Comparison of ENCODE assay signal across 8 cellular contexts in genomic region chr3:197749315-197749600, GRCh38. TPM values are rescaled to one million over a fixed set of nuclear protein-coding genes. Genes with fewer than 3 reads are reported as not detected.
DNase-seq lines count a peak whose midpoint lies in the region; ATAC-seq, FAIRE-seq and TF ChIP-seq lines count a peak whose summit lies in the region.

No MANE protein-coding gene starts in this region.

- WGBS in pancreas, 2 donors: 0% methylated on average over 18 of the region's 18 CpGs

- no peaks in the 10 kb centered on the region for H3K9me3 Mint-ChIP-seq in activated T-helper 17 cell treated with anti-CD3 and anti-CD28 coated beads, Interleukin-2, amount 50 U/mL, for 72 hours

- H3K36me3 Mint-ChIP-seq in activated T-helper 17 cell treated with anti-CD3 and anti-CD28 coated beads, Interleukin-2, amount 50 U/mL, for 72 hours (ENCODE audit: low read depth): peaks cover 5% of the 10 kb centered on the region

- DNase-seq in NCI-H2227 treated with DMSO at 0.1 percent for 48 hours (lab: John Stamatoyannopoulos, UW) (peak; percentile 89), foreskin fibroblast (peak; percentile 34 to 75), pancreas (peak in 2 of 6 donors; percentile 50 to 70)
- no peak for DNase-seq in activated effector memory CD4-positive, alpha-beta T cell treated with anti-CD3 and anti-CD28 coated beads, Interleukin-2, amount 50 U/mL, for 16 hours

- peak overlapping the region; percentile 93 for H3K27ac Mint-ChIP-seq in activated T-helper 17 cell treated with anti-CD3 and anti-CD28 coated beads, Interleukin-2, amount 50 U/mL, for 72 hours

- peak overlapping the region; percentile 95 for H3K4me3 Mint-ChIP-seq in activated T-helper 17 cell treated with anti-CD3 and anti-CD28 coated beads, Interleukin-2, amount 50 U/mL, for 72 hours

- intact Hi-C loops in pancreas (cut with DNase I): no loop called here

- TF ChIP-seq CTCF in foreskin fibroblast (IDR thresholded peaks at IDR 0.05; ENCODE audit: low read depth, low read length) (no peak), pancreas (IDR thresholded peaks at IDR 0.05) (no peak)

- H3K27ac ChIP-seq in ACC112 (ENCODE audit: low read depth, low read length): peak overlapping the region; percentile 48; the same call in 1 of the 2 replicates
- H3K27ac ChIP-seq in pancreas: peak overlapping the region; percentile 73 to 94 (median 86)

- no peaks in the 10 kb centered on the region for H3K27me3 Mint-ChIP-seq in activated T-helper 17 cell treated with anti-CD3 and anti-CD28 coated beads, Interleukin-2, amount 50 U/mL, for 72 hours

- peaks cover 23% of the 10 kb centered on the region for H3K4me1 Mint-ChIP-seq in activated T-helper 17 cell treated with anti-CD3 and anti-CD28 coated beads, Interleukin-2, amount 50 U/mL, for 72 hours

- H3K9me3 ChIP-seq in pancreas: no peaks in the 10 kb centered on the region

- no peaks in the 10 kb centered on the region for H3K36me3 ChIP-seq in ACC112 (ENCODE audit: insufficient read depth, low read length)
- H3K36me3 ChIP-seq in pancreas: no peaks in the 10 kb centered on the region

- H3K27me3 ChIP-seq in ACC112 (ENCODE audit: insufficient read depth, low read length) (no peaks in the 10 kb centered on the region), pancreas (no peaks in the 10 kb centered on the region)

- H2AFZ ChIP-seq in ACC112 (ENCODE audit: low read length, unreplicated experiment): peak overlapping the region; percentile 89

- no peak for FAIRE-seq in pancreas (lab: Jason Lieb, UNC)

- H3K4me3 ChIP-seq in ACC112 (ENCODE audit: low read depth, low read length) (peak overlapping the region; percentile 86), foreskin fibroblast (ENCODE audit: low read depth in 1 of 2, low read length in 2 of 2) (peak overlapping the region; percentile 54 to 86), pancreas (peak overlapping the region; percentile 59 to 88 (median 74))

- peaks cover 35% of the 10 kb centered on the region for H3K79me2 ChIP-seq in ACC112 (ENCODE audit: control insufficient read depth, insufficient read depth, low read length, unreplicated experiment)

- H3K4me1 ChIP-seq in ACC112 (ENCODE audit: control insufficient read depth, insufficient read depth, low read length, unreplicated experiment) (peaks cover 15% of the 10 kb centered on the region), pancreas (peaks cover 0 to 27% (median 12%) of the 10 kb centered on the region in 3 donors)

- ATAC-seq in GM18498 (IDR thresholded peaks at IDR 0.05; ENCODE audit: unreplicated experiment): peak; percentile 35
- peak; percentile 30 for ATAC-seq in HG02938 (IDR thresholded peaks at IDR 0.05; ENCODE audit: unreplicated experiment)
- ATAC-seq in activated T-helper 17 cell treated with anti-CD3 and anti-CD28 coated beads, Interleukin-2, amount 50 U/mL, for 72 hours (replicated peaks): peak; percentile 38
- peak; percentile 38 to 57 (median 44) for ATAC-seq in pancreas

RNA-seq across cellular contexts. Expression of gene FYTTD1, which starts 0.4 kb away (rescaled TPM):
- total RNA-seq in activated T-helper 17 cell treated with anti-CD3 and anti-CD28 coated beads, Interleukin-2, amount 50 U/mL, for 72 hours: 10 to 100 TPM; 14.5 to 23.7 TPM
- total RNA-seq in pancreas: 10 to 100 TPM; 22.8 to 37.9 (median 30.5) TPM
- polyA plus RNA-seq in pancreas: 10 to 100 TPM in 1 of 2 donors, 1 to 10 TPM in 1; 8.3 to 11.0 TPM

RNA-seq across cellular contexts. Expression of gene RUBCN, which starts 12.6 kb away (rescaled TPM):
- 10 to 100 TPM; 33.8 to 34.0 TPM for total RNA-seq in activated T-helper 17 cell treated with anti-CD3 and anti-CD28 coated beads, Interleukin-2, amount 50 U/mL, for 72 hours
- total RNA-seq in pancreas: 10 to 100 TPM in 5 of 6 donors, 1 to 10 TPM in 1; 8.6 to 14.1 (median 13.0) TPM
- 10 to 100 TPM in 1 of 2 donors, 1 to 10 TPM in 1; 8.7 to 14.1 TPM for polyA plus RNA-seq in pancreas

RNA-seq across cellular contexts. Expression of gene LRCH3, which starts 41.8 kb away (rescaled TPM):
- 10 to 100 TPM; 59.2 to 62.8 TPM for total RNA-seq in activated T-helper 17 cell treated with anti-CD3 and anti-CD28 coated beads, Interleukin-2, amount 50 U/mL, for 72 hours
- total RNA-seq in pancreas: 10 to 100 TPM; 11.1 to 26.1 (median 16.8) TPM
- 1 to 10 TPM; 5.4 to 9.7 TPM for polyA plus RNA-seq in pancreas
